In the genomic region with DNA sequence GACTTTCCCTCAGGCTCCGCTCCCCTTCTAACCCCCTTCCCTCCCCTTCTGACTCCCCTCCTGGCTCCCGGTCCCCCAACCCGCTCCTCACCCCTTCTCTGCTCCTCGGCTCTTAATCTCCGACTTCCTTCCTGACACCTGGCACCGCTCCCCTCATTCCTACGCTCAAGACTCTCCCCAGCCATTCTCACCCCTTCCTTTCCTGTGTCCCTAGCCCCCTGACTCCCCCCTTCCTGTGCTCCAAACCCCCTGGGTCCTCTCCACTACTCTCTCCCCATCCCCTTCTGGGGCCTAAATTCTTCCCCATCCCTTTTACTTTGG, we compare ENCODE assay signal across 8 cellular contexts. TPM values are rescaled to one million over a fixed set of nuclear protein-coding genes. Genes with fewer than 3 reads are reported as not detected.
DNase-seq lines count a peak whose midpoint lies in the region; ATAC-seq and TF ChIP-seq lines count a peak whose summit lies in the region.

No MANE protein-coding gene starts in this region.

- H3K27ac Mint-ChIP-seq in CD8-positive, alpha-beta T cell: peak overlapping the region; percentile 94

- H3K9me3 Mint-ChIP-seq in CD8-positive, alpha-beta T cell: no peaks in the 10 kb centered on the region

- H3K4me3 ChIP-seq in CD8-positive, alpha-beta T cell (ENCODE audit: low read depth, low read length): peak overlapping the region; percentile 78
- H3K4me3 ChIP-seq in effector memory CD4-positive, alpha-beta T cell (ENCODE audit: insufficient read depth, low read depth, low read length, poor library complexity, severe bottlenecking): peak overlapping the region; percentile 76
- H3K4me3 ChIP-seq in neuron (ENCODE audit: low read length): peak overlapping the region; percentile 77

- H3K36me3 ChIP-seq in CD8-positive, alpha-beta T cell (ENCODE audit: insufficient read depth, low read length): peaks cover 25% of the 10 kb centered on the region
- peaks cover 22% of the 10 kb centered on the region for H3K36me3 ChIP-seq in effector memory CD4-positive, alpha-beta T cell (ENCODE audit: control insufficient read depth, insufficient read depth, low read length)
- peaks cover 21% of the 10 kb centered on the region for H3K36me3 ChIP-seq in neuron (ENCODE audit: insufficient read depth, low read length)

- intact Hi-C loops in CD8-positive, alpha-beta T cell (cut with DNase I, micrococcal nuclease): loop anchor here (1.0 to 5.0 kb wide), 3 partner anchors 98 to 1170 kb away; no protein-coding TSS in a partner anchor

- no peak for DNase-seq in CD8-positive, alpha-beta T cell
- DNase-seq in NCI-H69 (lab: John Stamatoyannopoulos, UW) (peak; percentile 56), NCI-H774 (lab: John Stamatoyannopoulos, UW) (no peak), DMS114 treated with DMSO at 0.1 percent for 48 hours (lab: John Stamatoyannopoulos, UW; ENCODE audit: unreplicated experiment) (no peak), NCI-H2029 (lab: John Stamatoyannopoulos, UW) (no peak)
- DNase-seq in effector memory CD4-positive, alpha-beta T cell: no peak

- no peaks in the 10 kb centered on the region for H3K27me3 ChIP-seq in CD8-positive, alpha-beta T cell (ENCODE audit: insufficient read depth, low read length)
- no peaks in the 10 kb centered on the region for H3K27me3 ChIP-seq in effector memory CD4-positive, alpha-beta T cell (replicated peaks; ENCODE audit: control insufficient read depth, insufficient read depth, low read length, poor library complexity, severe bottlenecking)
- H3K27me3 ChIP-seq in neuron (ENCODE audit: insufficient read depth, low read length): no peaks in the 10 kb centered on the region

- no peaks in the 10 kb centered on the region for H3K9me3 ChIP-seq in CD8-positive, alpha-beta T cell (ENCODE audit: low read length)
- H3K9me3 ChIP-seq in effector memory CD4-positive, alpha-beta T cell (ENCODE audit: control insufficient read depth, low read length): no peaks in the 10 kb centered on the region
- no peaks in the 10 kb centered on the region for H3K9me3 ChIP-seq in neuron (ENCODE audit: low read length)

- H3K27me3 Mint-ChIP-seq in CD8-positive, alpha-beta T cell (ENCODE audit: low read depth): no peaks in the 10 kb centered on the region

- POLR2A ChIA-PET in CD8-positive, alpha-beta T cell (lab: Charles Lee): interaction anchor here (0.7 to 3.4 kb wide), 3 partner anchors 11 to 672 kb away, joined by 3 to 27 read pairs (median 5); partner anchors contain the start of genes ALKBH7 and KHSRP

- H2AFZ ChIP-seq in neuron (ENCODE audit: low read depth, low read length): peak overlapping the region; percentile 69

- peaks cover 40% of the 10 kb centered on the region for H3K36me3 Mint-ChIP-seq in CD8-positive, alpha-beta T cell

- no peak for TF ChIP-seq CTCF in CD8-positive, alpha-beta T cell (IDR thresholded peaks at IDR 0.05)

- peak overlapping the region; percentile 93 for H3K4me3 Mint-ChIP-seq in CD8-positive, alpha-beta T cell

- CTCF ChIA-PET in CD8-positive, alpha-beta T cell (lab: Charles Lee): interaction anchor here (2.6 kb wide), 1 partner anchor 10 kb away, joined by 7 read pairs; no protein-coding TSS in a partner anchor

- H3K27ac ChIP-seq in CD8-positive, alpha-beta T cell (ENCODE audit: low read depth, low read length): peak overlapping the region; percentile 72
- H3K27ac ChIP-seq in effector memory CD4-positive, alpha-beta T cell (ENCODE audit: insufficient read depth, low read length, poor library complexity, severe bottlenecking): peak overlapping the region; percentile 90

- peak; percentile 1 for ATAC-seq in CD8-positive, alpha-beta T cell
- no peak for ATAC-seq in GM18861 (IDR thresholded peaks at IDR 0.05; ENCODE audit: unreplicated experiment)

- H3K4me1 Mint-ChIP-seq in CD8-positive, alpha-beta T cell (ENCODE audit: low read depth): peaks cover 25% of the 10 kb centered on the region

- peaks cover 21% of the 10 kb centered on the region for H3K4me1 ChIP-seq in CD8-positive, alpha-beta T cell (ENCODE audit: insufficient read depth, low read length)
- peaks cover 14% of the 10 kb centered on the region for H3K4me1 ChIP-seq in effector memory CD4-positive, alpha-beta T cell (ENCODE audit: control insufficient read depth, insufficient read depth, low read length, poor library complexity, severe bottlenecking)
- H3K4me1 ChIP-seq in neuron (ENCODE audit: insufficient read depth, low read length): peaks cover 4% of the 10 kb centered on the region

RNA-seq across cellular contexts. Expression of gene CLPP, which starts 0.7 kb away (rescaled TPM):
- total RNA-seq in CD8-positive, alpha-beta T cell: 10 to 100 TPM; 58.9 to 60.8 TPM

RNA-seq across cellular contexts. Expression of gene ALKBH7, which starts 10.6 kb away (rescaled TPM):
- 10 to 100 TPM; 63.6 to 66.2 TPM for total RNA-seq in CD8-positive, alpha-beta T cell

RNA-seq across cellular contexts. Expression of gene PSPN, which starts 13.7 kb away (rescaled TPM):
- total RNA-seq in CD8-positive, alpha-beta T cell: under 1 TPM; 0.76 to 0.92 TPM

RNA-seq across cellular contexts. Expression of gene ACER1, which starts 28.6 kb away (rescaled TPM):
- 1 to 10 TPM; 1.7 to 2.6 TPM for total RNA-seq in CD8-positive, alpha-beta T cell

RNA-seq across cellular contexts. Expression of gene GTF2F1, which starts 31.0 kb away (rescaled TPM):
- 10 to 100 TPM; 65.2 to 67.9 TPM for total RNA-seq in CD8-positive, alpha-beta T cell
